1 cellular context compared by ENCODE assay signal in genomic region chr17:50559674-50560184, GRCh38.
TF ChIP-seq lines count a peak whose summit lies in the region.

No MANE protein-coding gene starts in this region.

TF ChIP-seq in endothelial cell of umbilical vein, 7 proteins besides CTCF, POLR2A, EP300 and RAD21 (continued from another document):
- TF ChIP-seq EZH2 (IDR thresholded peaks at IDR 0.05; ENCODE audit: borderline replicate concordance, low read depth, low read length, severe bottlenecking) = peak; percentile 69
- no peak for TF ChIP-seq MYC (IDR thresholded peaks at IDR 0.05; ENCODE audit: low read depth, low read length)
- no peak for TF ChIP-seq POLR2AphosphoS5 (IDR thresholded peaks at IDR 0.05; ENCODE audit: insufficient read depth, low read depth, low read length)
TF ChIP-seq in endothelial cell of umbilical vein: peak in this region for 1.
